ENCODE assay signal across 23 cellular contexts in the genomic region with DNA sequence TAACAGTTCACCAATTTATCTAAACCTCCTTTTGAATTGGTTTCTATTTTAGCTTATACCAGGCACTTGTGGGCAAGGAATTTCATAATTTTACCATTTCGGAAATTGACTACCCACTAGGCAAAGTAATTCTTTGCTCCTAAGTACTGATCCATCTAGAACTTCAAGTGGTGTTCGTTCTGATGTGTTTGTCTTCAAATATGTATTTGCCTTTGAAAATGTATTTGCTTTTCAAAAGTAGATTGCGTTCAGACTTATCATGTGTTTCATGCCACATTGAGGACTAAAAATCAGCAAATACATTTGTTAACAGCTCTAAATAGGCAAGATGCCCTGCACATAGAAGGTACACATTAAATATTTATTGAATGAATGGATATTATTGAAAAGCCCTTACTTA. TPM values are rescaled to one million over a fixed set of nuclear protein-coding genes. Genes with fewer than 3 reads are reported as not detected.
"Had no signal": no experiment of that assay in that cellular context is flagged by ENCODE, and none has a peak within 500 bp of the region (broad histone marks: within the 10 kb centered on the region; RNA-seq: fewer than 3 reads in every experiment).

No MANE protein-coding gene starts in this region.

- H3K27ac Mint-ChIP-seq: IgD-negative memory B cell had no signal

- H3K9ac ChIP-seq: KMS-11, SK-N-SH had no signal

- H3K36me3 Mint-ChIP-seq: IgD-negative memory B cell had no signal

- H3K27me3 Mint-ChIP-seq: IgD-negative memory B cell had no signal

- H3K9me3 ChIP-seq: SK-N-SH had no signal

- H3K4me3 ChIP-seq: K562 had no signal

- ATAC-seq: K562 had no signal

- H3K27ac ChIP-seq: KMS-11 had no signal

- H3K9me3 Mint-ChIP-seq: IgD-negative memory B cell had no signal

- DNase-seq: Kasumi-1, MV-4-11, NCI-H1048, NCI-H1105 treated with DMSO at 0.1 percent for 48 hours, NCI-H1417 treated with DMSO at 0.1 percent for 48 hours, NCI-H146, NCI-H1694 treated with DMSO at 0.1 percent for 48 hours, NCI-H2081, NCI-H2107, NCI-H2227 treated with DMSO at 0.1 percent for 48 hours, NCI-H446, NCI-H510A, NCI-H524 treated with DMSO at 0.1 percent for 48 hours, NCI-H69, NCI-H774, RPMI8226, SHP77, SK-N-SH, SW 1271 had no signal

- H3K4me3 Mint-ChIP-seq: IgD-negative memory B cell had no signal

- H3K4me2 ChIP-seq: KMS-11, SK-N-SH had no signal

RNA-seq across cellular contexts. Expression of a gene that starts 48.5 kb away (rescaled TPM):
- total RNA-seq: HT-29, K562 had no signal
- polyA plus RNA-seq: IgD-negative memory B cell, K562 had no signal
